In the genomic region with DNA sequence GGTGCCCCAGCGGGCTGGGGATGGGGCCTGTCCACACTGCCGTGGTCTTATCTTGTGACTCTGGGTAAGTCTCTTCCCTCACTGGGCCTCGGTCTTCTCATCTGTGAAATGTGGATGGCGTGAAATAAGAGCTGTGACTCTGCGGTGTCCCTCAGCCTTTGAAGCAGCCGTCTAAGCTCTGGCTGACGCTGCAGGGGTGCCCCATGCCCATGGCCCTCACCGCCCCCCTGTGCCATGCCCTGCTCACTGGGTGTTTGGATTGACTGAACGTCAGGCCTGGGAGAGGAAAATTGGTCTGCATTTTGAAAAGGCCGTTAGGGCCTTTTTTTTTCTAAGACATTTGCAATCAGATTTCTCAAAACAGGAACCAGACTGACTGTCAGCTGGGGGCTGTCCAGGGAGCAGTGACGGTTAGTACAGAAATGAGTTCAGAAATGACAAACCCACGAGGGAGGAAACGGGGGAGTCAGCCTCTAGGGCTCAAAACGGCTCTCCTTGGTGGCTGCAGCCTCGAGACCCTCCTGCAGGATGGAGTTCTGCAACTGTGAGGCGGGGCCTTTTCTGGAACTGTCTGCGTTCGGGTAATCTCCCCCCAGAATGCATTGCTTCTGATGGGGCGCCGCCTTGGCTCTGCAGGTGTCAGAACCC, we compare ENCODE assay signal across 8 cellular contexts. TPM values are rescaled to one million over a fixed set of nuclear protein-coding genes. Genes with fewer than 3 reads are reported as not detected.
A peak's percentile ranks its signal among the peaks of the same experiment; 100 is the strongest.
DNase-seq lines count a peak whose midpoint lies in the region; ATAC-seq and TF ChIP-seq lines count a peak whose summit lies in the region.

No MANE protein-coding gene starts in this region.

- H3K27ac Mint-ChIP-seq in chondrocyte (ENCODE audit: unreplicated experiment) = no peak overlapping the region
- H3K27ac Mint-ChIP-seq in naive thymus-derived CD8-positive, alpha-beta T cell = peak overlapping the region; percentile 95 to 100 (median 96)

- DNase-seq in DND-41 (peak; percentile 77), HCT116 (ENCODE audit: low read depth, low spot score) (no peak), T follicular helper cell (ENCODE audit: low read depth) (peak; percentile 39), chondrocyte (ENCODE audit: low spot score) (peak; percentile 26), vagina (ENCODE audit: extremely low spot score in 2 of 2) (no peak), NCI-H1105 (lab: John Stamatoyannopoulos, UW) (no peak), DMS79 (lab: John Stamatoyannopoulos, UW) (no peak)
- DNase-seq in naive thymus-derived CD8-positive, alpha-beta T cell = peak in 8 of 10 donors; percentile 57 to 82 (median 64)

- H3K9ac ChIP-seq in DND-41 (ENCODE audit: low read depth, low read length) (peak overlapping the region; percentile 95), HCT116 (ENCODE audit: low read length) (peak overlapping the region; percentile 84; the same call in 1 of the 2 replicates)

- no peaks in the 10 kb centered on the region for H3K36me3 Mint-ChIP-seq in chondrocyte (ENCODE audit: low read depth)
- peaks cover 4 to 26% (median 17%) of the 10 kb centered on the region in 3 donors for H3K36me3 Mint-ChIP-seq in naive thymus-derived CD8-positive, alpha-beta T cell

- H3K9me2 ChIP-seq in HCT116 (ENCODE audit: insufficient read depth) = no peaks in the 10 kb centered on the region

- no peak for TF ChIP-seq CTCF in DND-41 (IDR thresholded peaks at IDR 0.05; ENCODE audit: borderline replicate concordance, extremely low read depth, low read length, poor library complexity, severe bottlenecking)
- no peak for TF ChIP-seq CTCF in HCT116 (IDR thresholded peaks at IDR 0.05 in 2 of 3, conservative IDR thresholded peaks at IDR 0.05 in 1 of 3; ENCODE audit: borderline replicate concordance in 1 of 3, insufficient read depth in 1 of 3, low read depth in 2 of 3, low read length in 2 of 3)
- no peak for TF ChIP-seq CTCF in chondrocyte (IDR thresholded peaks at IDR 0.05)
- no peak for TF ChIP-seq CTCF in vagina (IDR thresholded peaks at IDR 0.05)

- H3K4me2 ChIP-seq in DND-41 (ENCODE audit: insufficient read depth, low read length) (peak overlapping the region; percentile 96), HCT116 (ENCODE audit: low read length) (peak overlapping the region; percentile 96)

- H3K27me3 Mint-ChIP-seq in chondrocyte (ENCODE audit: low read depth) = no peaks in the 10 kb centered on the region
- H3K27me3 Mint-ChIP-seq in naive thymus-derived CD8-positive, alpha-beta T cell = no peaks in the 10 kb centered on the region

- peak overlapping the region; percentile 90 for H3K4me3 Mint-ChIP-seq in chondrocyte (ENCODE audit: unreplicated experiment)
- H3K4me3 Mint-ChIP-seq in naive thymus-derived CD8-positive, alpha-beta T cell = peak overlapping the region; percentile 92 to 98 (median 97)

- no peak for TF ChIP-seq RAD21 in HCT116 (IDR thresholded peaks at IDR 0.05; ENCODE audit: low read depth)

- intact Hi-C loops in HCT116 (cut with micrococcal nuclease) (no loop called here), vagina (cut with DNase I) (no loop called here)

- TSS peak; percentile 35 for BruUV-seq in HCT116 (replicated peaks; lab: Mats Ljungman, UMichigan)

- H3K36me3 ChIP-seq in DND-41 (ENCODE audit: insufficient read depth, low read length) = peaks cover 65% of the 10 kb centered on the region
- peaks cover 2 to 15% of the 10 kb centered on the region in 2 experiments; a peak in 1 of 4 replicates for H3K36me3 ChIP-seq in HCT116 (ENCODE audit: control insufficient read depth in 1 of 2, insufficient read depth in 2 of 2, low read length in 2 of 2)
- peaks cover 0 to 11% of the 10 kb centered on the region in 2 donors for H3K36me3 ChIP-seq in vagina

- no peaks in the 10 kb centered on the region for H3K9me3 Mint-ChIP-seq in chondrocyte (ENCODE audit: low read depth)
- H3K9me3 Mint-ChIP-seq in naive thymus-derived CD8-positive, alpha-beta T cell = no peaks in the 10 kb centered on the region

- H2AFZ ChIP-seq in DND-41 (ENCODE audit: low read depth, low read length) (no peak overlapping the region), HCT116 (ENCODE audit: low read depth, low read length, poor library complexity, severe bottlenecking) (no peak overlapping the region)

- POLR2A ChIA-PET in HCT116 (lab: Charles Lee) = no interaction called here
- POLR2A ChIA-PET in naive thymus-derived CD8-positive, alpha-beta T cell (lab: Charles Lee) = interaction anchor here (0.6 to 35.0 kb wide), 16 partner anchors 13 to 216 kb away, joined by 3 to 2293 read pairs (median 5); partner anchors contain the start of genes ANKRD13D, POLD4, PPP1CA and PTPRCAP

- H3K27ac ChIP-seq in DND-41 (ENCODE audit: low read length) = peak overlapping the region; percentile 95
- peak overlapping the region; percentile 84; the same call in 1 of the 2 replicates for H3K27ac ChIP-seq in HCT116 (ENCODE audit: low read depth, low read length)
- peak overlapping the region; percentile 96 for H3K27ac ChIP-seq in vagina

- RAD21 ChIA-PET in HCT116 (lab: Charles Lee; ENCODE audit: low non-redundant PET in 1 of 2, low total read pairs in 2 of 2, uncharacterized antibody in 2 of 2, unreplicated experiment in 2 of 2) = no interaction called here

- no peaks in the 10 kb centered on the region for H3K9me3 ChIP-seq in DND-41 (ENCODE audit: insufficient read depth, low read length, severe bottlenecking)
- no peaks in the 10 kb centered on the region for H3K9me3 ChIP-seq in HCT116 (ENCODE audit: control insufficient read depth in 1 of 2, insufficient read depth in 1 of 2, low read depth in 1 of 2, low read length in 2 of 2)
- H3K9me3 ChIP-seq in vagina = no peaks in the 10 kb centered on the region

- H4K20me1 ChIP-seq in DND-41 (ENCODE audit: insufficient read depth, low read length) = peaks cover 62% of the 10 kb centered on the region
- no peaks in the 10 kb centered on the region for H4K20me1 ChIP-seq in HCT116 (ENCODE audit: insufficient read depth)

- no peaks in the 10 kb centered on the region for H3K27me3 ChIP-seq in DND-41 (ENCODE audit: insufficient read depth, low read length, poor library complexity)
- no peaks in the 10 kb centered on the region for H3K27me3 ChIP-seq in HCT116 (ENCODE audit: insufficient read depth, low read length)
- no peaks in the 10 kb centered on the region for H3K27me3 ChIP-seq in vagina

- peaks cover 53% of the 10 kb centered on the region for H3K4me1 Mint-ChIP-seq in chondrocyte (ENCODE audit: low read depth)
- peaks cover 35 to 74% (median 70%) of the 10 kb centered on the region in 4 donors for H3K4me1 Mint-ChIP-seq in naive thymus-derived CD8-positive, alpha-beta T cell

- H3K79me2 ChIP-seq in DND-41 (ENCODE audit: insufficient read depth, low read length) (peaks cover 73% of the 10 kb centered on the region), HCT116 (ENCODE audit: insufficient read depth, low read length) (peaks cover 67% of the 10 kb centered on the region)

- H3K4me3 ChIP-seq in DND-41 (ENCODE audit: low read depth in 1 of 2, low read length in 2 of 2) (peak overlapping the region; percentile 84 to 85; a peak in 3 of 4 replicates), HCT116 (replicated peaks in 1 of 2; ENCODE audit: low read depth in 1 of 2, low read length in 2 of 2) (peak overlapping the region; percentile 71 to 98), vagina (peak overlapping the region; percentile 60 to 98)

- ATAC-seq in DND-41 (ENCODE audit: insufficient read depth, low read depth) (peak; percentile 57), HCT116 (no peak)
- peak; percentile 26 to 44 for ATAC-seq in naive thymus-derived CD8-positive, alpha-beta T cell

- H3K4me1 ChIP-seq in DND-41 (ENCODE audit: insufficient read depth, low read length) (peaks cover 72% of the 10 kb centered on the region), HCT116 (ENCODE audit: control insufficient read depth in 1 of 2, insufficient read depth in 2 of 2, low read length in 2 of 2) (peaks cover 8 to 21% of the 10 kb centered on the region in 2 experiments; a peak in 3 of 4 replicates), vagina (peaks cover 86% of the 10 kb centered on the region)

- TF ChIP-seq POLR2A in HCT116 (IDR thresholded peaks at IDR 0.05; ENCODE audit: borderline replicate concordance, extremely low read depth, insufficient read depth, insufficient read length) (no peak), vagina (IDR thresholded peaks at IDR 0.05) (no peak)

- CTCF ChIA-PET in HCT116 (lab: Charles Lee) = interaction anchor here (1.0 to 1.1 kb wide), 2 partner anchors 49 to 121 kb away, joined by 3 to 7 read pairs; no protein-coding TSS in a partner anchor

TF ChIP-seq in HCT116, 20 proteins besides CTCF, POLR2A, EP300 and RAD21:
- TF ChIP-seq SP1 (IDR thresholded peaks at IDR 0.05; ENCODE audit: low read depth) (no peak), YY1 (IDR thresholded peaks at IDR 0.05; ENCODE audit: extremely low read depth, insufficient replicate concordance, low read depth, low read length) (no peak), TCF7L2 (IDR thresholded peaks at IDR 0.05; ENCODE audit: borderline replicate concordance, extremely low read depth, insufficient read depth, insufficient read length) (no peak), ATF3 (IDR thresholded peaks at IDR 0.05) (no peak), EZH2phosphoT487 (IDR thresholded peaks at IDR 0.05; ENCODE audit: borderline replicate concordance) (no peak), FOSL1 (IDR thresholded peaks at IDR 0.05; ENCODE audit: low read depth) (no peak), CEBPB (IDR thresholded peaks at IDR 0.05; ENCODE audit: low read depth) (no peak)

RNA-seq across cellular contexts. Expression of gene GRK2, which starts 1.9 kb away (rescaled TPM):
- total RNA-seq in HCT116 (2021; ENCODE audit: unreplicated experiment) (83.0 TPM), chondrocyte (34.0 to 38.3 TPM (median 36.1 TPM) in 3 replicates), vagina (100 TPM)
- polyA plus RNA-seq in HCT116 (2012) = 94.4 and 117 TPM in 2 replicates
- 100 to 1,000 TPM; 345 to 354 TPM for total RNA-seq in naive thymus-derived CD8-positive, alpha-beta T cell
- 10 to 100 TPM; 16.8 to 70.7 (median 31.1) TPM for polyA plus RNA-seq in naive thymus-derived CD8-positive, alpha-beta T cell

RNA-seq across cellular contexts. Expression of gene ANKRD13D, which starts 20.9 kb away (rescaled TPM):
- total RNA-seq in HCT116 (2021; ENCODE audit: unreplicated experiment) (61.1 TPM), chondrocyte (40.0 to 51.8 TPM (median 47.8 TPM) in 3 replicates), vagina (62.9 TPM)
- polyA plus RNA-seq in HCT116 (2012) = 31.8 and 36.8 TPM in 2 replicates
- total RNA-seq in naive thymus-derived CD8-positive, alpha-beta T cell = 100 to 1,000 TPM; 189 to 206 TPM
- polyA plus RNA-seq in naive thymus-derived CD8-positive, alpha-beta T cell = 10 to 100 TPM in 2 of 3 donors, 1 to 10 TPM in 1; 6.0 to 18.3 (median 10.1) TPM

RNA-seq across cellular contexts. Expression of gene SSH3, which starts 35.2 kb away (rescaled TPM):
- total RNA-seq in HCT116 (2021; ENCODE audit: unreplicated experiment) (57.8 TPM), chondrocyte (19.8 to 30.0 TPM (median 28.4 TPM) in 3 replicates), vagina (98.0 TPM)
- polyA plus RNA-seq in HCT116 (2012) = 49.4 and 55.1 TPM in 2 replicates
- 10 to 100 TPM; 18.1 to 25.3 TPM for total RNA-seq in naive thymus-derived CD8-positive, alpha-beta T cell
- polyA plus RNA-seq in naive thymus-derived CD8-positive, alpha-beta T cell = 1 to 10 TPM; 1.7 to 4.5 (median 3.2) TPM

Comparison
In these comparisons a context has a peak if more than half of its experiments do, and no peak if none do; other contexts are left out.
1. DNase-seq: peak in DND-41 (single experiment), T follicular helper cell (single experiment), chondrocyte (single experiment) and naive thymus-derived CD8-positive, alpha-beta T cell (8 of 10); none in HCT116 (single experiment), vagina (0 of 2), NCI-H1105 (single experiment) and DMS79 (single experiment).
2. Peak in every context shown above with its lines, with median percentiles within 50 percentile points of each other: H3K27ac ChIP-seq and H3K4me3 ChIP-seq.